In genomic region chr2:26654061-26654340, GRCh38 we compare ENCODE assay signal across 21 cellular contexts. TPM values are rescaled to one million over a fixed set of nuclear protein-coding genes. Genes with fewer than 3 reads are reported as not detected.
DNase-seq lines count a peak whose midpoint lies in the region; ATAC-seq and TF ChIP-seq lines count a peak whose summit lies in the region.
"Had no signal": no experiment of that assay in that cellular context is flagged by ENCODE, and none has a peak within 500 bp of the region (broad histone marks: within the 10 kb centered on the region; RNA-seq: fewer than 3 reads in every experiment).

No MANE protein-coding gene starts in this region.

- H3K14ac ChIP-seq in neuronal stem cell (ENCODE audit: low read length), result peak overlapping the region; percentile 42

- no peak for ATAC-seq in GM18868 (IDR thresholded peaks at IDR 0.05; ENCODE audit: unreplicated experiment)
- ATAC-seq: HCT116 had no signal

- H4K91ac ChIP-seq in neuronal stem cell (ENCODE audit: low read depth, low read length, poor library complexity), result no peak overlapping the region

- peak overlapping the region; percentile 97 for H3K27ac ChIP-seq in SK-N-MC
- no peak overlapping the region for H3K27ac ChIP-seq in endodermal cell (ENCODE audit: low read depth, low read length)
- H3K27ac ChIP-seq in neuronal stem cell (replicated peaks; ENCODE audit: low read length), result no peak overlapping the region
- H3K27ac ChIP-seq: KMS-11, SJCRH30 had no signal

- DNase-seq in SK-N-MC (ENCODE audit: low read depth, low spot score) (no peak), endodermal cell (peak; percentile 59), neuronal stem cell (ENCODE audit: low spot score) (no peak), type B pancreatic cell (ENCODE audit: extremely low spot score, unreplicated experiment) (no peak), amniotic stem cell (lab: John Stamatoyannopoulos, UW) (no peak), CD1c-positive myeloid dendritic cell (ENCODE audit: extremely low spot score) (no peak)
- DNase-seq: CD4-positive, alpha-beta memory T cell; GOT3; IMR-90; NCI-H1105; NCI-H146; NCI-H2029 treated with DMSO at 0.1 percent for 48 hours; NCI-H226; NCI-H524 treated with DMSO at 0.1 percent for 48 hours; SJCRH30 had no signal

- peak overlapping the region; percentile 24 for H2BK120ac ChIP-seq in neuronal stem cell (ENCODE audit: low read depth, low read length)

- H3K79me1 ChIP-seq in neuronal stem cell (ENCODE audit: low read depth, low read length), result no peaks in the 10 kb centered on the region

- peak overlapping the region; percentile 84 for H2BK5ac ChIP-seq in neuronal stem cell (ENCODE audit: low read length)

- TF ChIP-seq CTCF in endodermal cell (conservative IDR thresholded peaks at IDR 0.05) (no peak), type B pancreatic cell (conservative IDR thresholded peaks at IDR 0.05) (no peak)

- H3K9me3 Mint-ChIP-seq in endodermal cell (peaks cover 7% of the 10 kb centered on the region), type B pancreatic cell (no peaks in the 10 kb centered on the region)

- H3K4me3 Mint-ChIP-seq in endodermal cell (no peak overlapping the region), type B pancreatic cell (peak overlapping the region; percentile 36)
- H3K4me3 Mint-ChIP-seq: CD4-positive, alpha-beta memory T cell had no signal

- no peak overlapping the region for H2BK12ac ChIP-seq in neuronal stem cell (ENCODE audit: low read length)

- no peak overlapping the region for H2BK15ac ChIP-seq in neuronal stem cell (ENCODE audit: low read length)

- H3K4ac ChIP-seq in neuronal stem cell (ENCODE audit: low read length), result no peak overlapping the region

- 86 to 100% methylated on average over 3 of the region's 3 CpGs for WGBS in endodermal cell (ENCODE audit: insufficient coverage in 1 of 2, insufficient read length in 1 of 2), 2 experiments
- WGBS in neuronal stem cell (ENCODE audit: extremely low coverage in 2 of 2, insufficient read length in 2 of 2, insufficient replicate concordance in 1 of 2), 2 donors, result no CpG with 5 or more reads among the region's 3 CpGs

- H3K27ac Mint-ChIP-seq in endodermal cell, result no peak overlapping the region
- peak overlapping the region; percentile 66 for H3K27ac Mint-ChIP-seq in type B pancreatic cell

- H4K8ac ChIP-seq in neuronal stem cell (ENCODE audit: low read depth, low read length), result no peak overlapping the region

- peak overlapping the region; percentile 31 for H3K9ac ChIP-seq in SK-N-MC (ENCODE audit: insufficient read length)
- H3K9ac ChIP-seq in endodermal cell (ENCODE audit: extremely low read depth, low read length, poor library complexity, severe bottlenecking), result no peak overlapping the region
- H3K9ac ChIP-seq in neuronal stem cell (ENCODE audit: low read depth, low read length, poor library complexity), result no peak overlapping the region
- H3K9ac ChIP-seq: KMS-11 had no signal

- H3K4me1 Mint-ChIP-seq in endodermal cell (peaks cover 6% of the 10 kb centered on the region), type B pancreatic cell (ENCODE audit: unreplicated experiment) (peaks cover 28% of the 10 kb centered on the region)
- H3K4me1 Mint-ChIP-seq: CD4-positive, alpha-beta memory T cell had no signal

- peak overlapping the region; percentile 41 for H3K18ac ChIP-seq in neuronal stem cell (ENCODE audit: low read length)

- no peak overlapping the region for H2AFZ ChIP-seq in neuronal stem cell (ENCODE audit: low read length)

- no peaks in the 10 kb centered on the region for H3K9me3 ChIP-seq in SK-N-MC (ENCODE audit: low read depth, low read length)
- no peaks in the 10 kb centered on the region for H3K9me3 ChIP-seq in endodermal cell (ENCODE audit: control insufficient read depth, low read length)
- H3K9me3 ChIP-seq in neuronal stem cell (replicated peaks in 1 of 2; ENCODE audit: control insufficient read depth in 2 of 2, insufficient read depth in 1 of 2, low read depth in 1 of 2, low read length in 2 of 2), result peaks cover 0 to 3% of the 10 kb centered on the region in 2 donors
- H3K9me3 ChIP-seq: SJCRH30 had no signal

- H2AK5ac ChIP-seq in neuronal stem cell (ENCODE audit: low read depth, low read length), result peak overlapping the region; percentile 47

- peak overlapping the region; percentile 10 for H3K23ac ChIP-seq in neuronal stem cell (ENCODE audit: low read depth, low read length, poor library complexity)

- H3K4me1 ChIP-seq in endodermal cell (ENCODE audit: control insufficient read depth, insufficient read depth, low read length) (no peaks in the 10 kb centered on the region), neuronal stem cell (ENCODE audit: control insufficient read depth in 2 of 2, insufficient read depth in 1 of 2, low read depth in 1 of 2, low read length in 2 of 2) (peaks cover 0 to 9% of the 10 kb centered on the region in 2 donors)
- H3K4me1 ChIP-seq: SJCRH30 had no signal

- H3K36me3 ChIP-seq in SK-N-MC (ENCODE audit: insufficient read depth, low read length) (no peaks in the 10 kb centered on the region), endodermal cell (ENCODE audit: control insufficient read depth, insufficient read depth, low read length) (no peaks in the 10 kb centered on the region), neuronal stem cell (replicated peaks in 1 of 2; ENCODE audit: control insufficient read depth in 2 of 2, insufficient read depth in 2 of 2, low read length in 2 of 2) (no peaks in the 10 kb centered on the region)
- H3K36me3 ChIP-seq: SJCRH30 had no signal

- H3K4me3 ChIP-seq in SK-N-MC (no peak overlapping the region), endodermal cell (ENCODE audit: low read length) (no peak overlapping the region), neuronal stem cell (ENCODE audit: low read length in 2 of 2) (no peak overlapping the region)
- H3K4me3 ChIP-seq: SJCRH30 had no signal

- H3K27me3 ChIP-seq in endodermal cell (ENCODE audit: control insufficient read depth, insufficient read depth, low read length, poor library complexity, severe bottlenecking), result no peaks in the 10 kb centered on the region
- H3K27me3 ChIP-seq in neuronal stem cell (ENCODE audit: control insufficient read depth in 3 of 3, insufficient read depth in 3 of 3, low read depth in 1 of 3, low read length in 3 of 3), result no peaks in the 10 kb centered on the region

- H3K36me3 Mint-ChIP-seq in endodermal cell (ENCODE audit: low read depth) (no peaks in the 10 kb centered on the region), type B pancreatic cell (no peaks in the 10 kb centered on the region)
- H3K36me3 Mint-ChIP-seq: CD4-positive, alpha-beta memory T cell had no signal

- no peak overlapping the region for H3K4me2 ChIP-seq in neuronal stem cell (ENCODE audit: insufficient read depth, low read length, poor library complexity, severe bottlenecking)
- H3K4me2 ChIP-seq: KMS-11 had no signal

- peaks cover 6% of the 10 kb centered on the region for H3K27me3 Mint-ChIP-seq in endodermal cell (ENCODE audit: insufficient read depth)
- peaks cover 11% of the 10 kb centered on the region for H3K27me3 Mint-ChIP-seq in type B pancreatic cell

RNA-seq across cellular contexts. Expression of gene CIB4, which starts 12.8 kb away (rescaled TPM):
- not detected for total RNA-seq in endodermal cell
- polyA plus RNA-seq in endodermal cell (2013, experiment 1 of 2), result not detected
- not detected for polyA plus RNA-seq in endodermal cell (2013, experiment 2 of 2)
- not detected for polyA plus RNA-seq in neuronal stem cell (2013, experiment 1 of 2)
- not detected for polyA plus RNA-seq in neuronal stem cell (2013, experiment 2 of 2)
- total RNA-seq in type B pancreatic cell (ENCODE audit: low replicate concordance), result not detected in 2 replicates
- total RNA-seq: CD4-positive, alpha-beta memory T cell; G401; IMR-90; OCI-LY7; SJCRH30 had no signal
- polyA plus RNA-seq: BJ; CD4-positive, alpha-beta memory T cell; IMR-90 had no signal

RNA-seq across cellular contexts. Expression of gene KCNK3, which starts 38.5 kb away (rescaled TPM):
- not detected for total RNA-seq in endodermal cell
- polyA plus RNA-seq in endodermal cell (2013, experiment 1 of 2), result 1.9 TPM
- polyA plus RNA-seq in endodermal cell (2013, experiment 2 of 2), result 1.7 TPM
- polyA plus RNA-seq in neuronal stem cell (2013, experiment 1 of 2), result 0.03 TPM
- polyA plus RNA-seq in neuronal stem cell (2013, experiment 2 of 2), result 0.01 TPM
- total RNA-seq in type B pancreatic cell (ENCODE audit: low replicate concordance), result 2.7 and 7.7 TPM in 2 replicates
- total RNA-seq: CD4-positive, alpha-beta memory T cell; G401; OCI-LY7 had no signal
- polyA plus RNA-seq: CD4-positive, alpha-beta memory T cell had no signal
